In the genomic region with DNA sequence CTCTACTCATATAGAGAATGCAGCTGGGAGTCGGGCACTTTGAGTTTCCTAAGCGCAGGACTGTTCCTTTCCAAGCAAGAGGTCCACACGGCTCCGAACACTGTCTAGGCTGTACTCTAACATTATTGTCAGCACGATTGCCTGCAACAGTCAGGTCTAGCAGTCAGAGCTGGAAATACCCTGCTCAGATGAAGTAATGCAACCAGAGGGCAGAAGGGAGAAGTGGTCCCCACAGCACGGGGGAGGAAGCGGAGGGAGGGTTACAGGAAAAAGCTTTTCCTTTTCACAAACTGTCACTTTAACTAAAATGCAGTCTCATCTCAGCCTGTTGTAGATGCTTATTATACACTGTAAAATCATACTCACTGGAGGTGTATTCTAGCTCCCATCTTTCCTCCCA, we compare ENCODE assay signal across 9 cellular contexts.
DNase-seq lines count a peak whose midpoint lies in the region; ATAC-seq lines count a peak whose summit lies in the region.
"Had no signal": no experiment of that assay in that cellular context is flagged by ENCODE, and none has a peak within 500 bp of the region (broad histone marks: within the 10 kb centered on the region; RNA-seq: fewer than 3 reads in every experiment).

No MANE protein-coding gene starts in this region.

- intact Hi-C loops in sciatic nerve (cut with DNase I), result no loop called here

- peak; percentile 42 for ATAC-seq in GM18873 (IDR thresholded peaks at IDR 0.05; ENCODE audit: low FRiP score, unreplicated experiment)
- peak; percentile 51 for ATAC-seq in HG02852 (IDR thresholded peaks at IDR 0.05; ENCODE audit: unreplicated experiment)
- peak; percentile 40 for ATAC-seq in sciatic nerve
- ATAC-seq in GM21381 (IDR thresholded peaks at IDR 0.05; ENCODE audit: unreplicated experiment), result no peak
- ATAC-seq in GM21526 (IDR thresholded peaks at IDR 0.05; ENCODE audit: low FRiP score, unreplicated experiment), result no peak

- DNase-seq in SIG-M5 (lab: John Stamatoyannopoulos, UW), result peak; percentile 61
- no peak for DNase-seq in sciatic nerve (ENCODE audit: low spot score)
- DNase-seq in HT-29 (ENCODE audit: low spot score), result no peak
- no peak for DNase-seq in NCI-H2107 (lab: John Stamatoyannopoulos, UW)
- DNase-seq: EL had no signal

Comparison
In these comparisons a context has a peak if more than half of its experiments do, and no peak if none do; other contexts are left out.
1. ATAC-seq: peak in GM18873 (single experiment), HG02852 (single experiment) and sciatic nerve (single experiment); none in GM21381 (single experiment) and GM21526 (single experiment).